26 cellular contexts compared by ENCODE assay signal in the genomic region with DNA sequence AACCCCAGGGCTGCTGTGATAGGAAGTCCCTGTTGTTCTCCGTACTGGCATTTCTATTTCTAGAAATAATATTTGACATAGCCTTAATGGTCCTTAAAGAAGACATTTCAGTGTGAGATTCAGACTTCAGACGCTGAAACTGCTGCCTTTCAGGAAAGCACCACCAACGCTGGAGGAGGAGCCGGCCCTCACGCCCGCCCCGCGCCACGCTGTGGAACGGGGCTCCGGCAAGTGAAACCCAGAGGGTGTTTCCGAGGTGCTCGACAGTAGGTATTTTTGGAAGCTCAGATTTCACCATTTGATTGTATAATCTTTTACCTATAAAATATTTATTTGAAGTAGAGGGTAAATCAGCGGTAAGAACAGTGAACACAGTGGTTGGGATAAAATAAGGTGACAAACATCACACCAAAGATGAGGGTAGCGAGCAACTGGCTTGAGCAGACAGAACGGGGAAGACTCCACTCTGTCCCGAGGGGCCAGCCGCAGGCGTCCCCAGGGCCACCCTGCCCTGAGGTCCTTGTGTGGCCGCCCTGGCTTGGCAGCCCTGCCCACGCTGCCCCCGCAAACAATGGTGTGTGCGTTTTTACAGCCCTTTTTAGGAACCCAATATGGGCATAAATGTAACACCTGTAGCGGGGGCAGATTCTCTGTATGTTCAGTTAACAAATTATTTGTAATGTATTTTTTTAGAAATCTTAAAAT.
"Had no signal": no experiment of that assay in that cellular context is flagged by ENCODE, and none has a peak within 500 bp of the region (broad histone marks: within the 10 kb centered on the region; RNA-seq: fewer than 3 reads in every experiment).

No MANE protein-coding gene starts in this region.

- H3K36me3 Mint-ChIP-seq: activated naive CD8-positive, alpha-beta T cell treated with anti-CD3 and anti-CD28 coated beads, Interleukin-2, amount 10 ng/mL, durations not matched to agents 7 days and 5 days had no signal

- H3K4me3 ChIP-seq: ascending aorta, esophagus squamous epithelium, gastroesophageal sphincter had no signal

- H3K27me3 ChIP-seq: ascending aorta, brain microvascular endothelial cell, gastroesophageal sphincter had no signal

- H3K4me1 Mint-ChIP-seq: activated CD4-positive, alpha-beta memory T cell treated with anti-CD3 and anti-CD28 coated beads, Interleukin-2, amount 10 ng/mL, durations not matched to agents 7 days and 5 days; activated CD4-positive, alpha-beta T cell treated with anti-CD3 and anti-CD28 coated beads, Interleukin-2, amount 10 ng/mL, durations not matched to agents 7 days and 5 days; activated naive CD4-positive, alpha-beta T cell treated with anti-CD3 and anti-CD28 coated beads, Interleukin-2, amount 10 ng/mL, durations not matched to agents 7 days and 5 days; activated naive CD8-positive, alpha-beta T cell treated with anti-CD3 and anti-CD28 coated beads, Interleukin-2, amount 10 ng/mL, durations not matched to agents 7 days and 5 days had no signal

- H3K27me3 Mint-ChIP-seq: activated CD4-positive, alpha-beta memory T cell treated with anti-CD3 and anti-CD28 coated beads, Interleukin-2, amount 10 ng/mL, durations not matched to agents 7 days and 5 days; activated CD4-positive, alpha-beta T cell treated with anti-CD3 and anti-CD28 coated beads, Interleukin-2, amount 10 ng/mL, durations not matched to agents 7 days and 5 days; activated naive CD8-positive, alpha-beta T cell treated with anti-CD3 and anti-CD28 coated beads, Interleukin-2, amount 10 ng/mL, durations not matched to agents 7 days and 5 days; activated T-cell treated with anti-CD3 and anti-CD28 coated beads, Interleukin-2, amount 50 U/mL, for 24 hours; effector memory CD8-positive, alpha-beta T cell had no signal

- DNase-seq: activated CD4-positive, alpha-beta memory T cell treated with anti-CD3 and anti-CD28 coated beads, Interleukin-2, amount 10 ng/mL, durations not matched to agents 7 days and 5 days; activated CD4-positive, alpha-beta T cell treated with anti-CD3 and anti-CD28 coated beads for 1 hour; activated CD4-positive, alpha-beta T cell treated with anti-CD3 and anti-CD28 coated beads for 4 hours; activated CD4-positive, alpha-beta T cell treated with anti-CD3 and anti-CD28 coated beads, Interleukin-2, amount 10 ng/mL, durations not matched to agents 7 days and 5 days; activated CD4-positive, alpha-beta T cell treated with anti-CD3 and anti-CD28 coated beads, Interleukin-2, amount 50 U/mL, for 4 hours; activated CD8-positive, alpha-beta memory T cell treated with anti-CD3 and anti-CD28 coated beads, Interleukin-2, amount 50 U/mL, for 48 hours; activated gamma-delta T cell; activated naive CD4-positive, alpha-beta T cell; activated naive CD4-positive, alpha-beta T cell treated with anti-CD3 and anti-CD28 coated beads, Interleukin-2, amount 10 ng/mL, durations not matched to agents 7 days and 5 days; activated naive CD8-positive, alpha-beta T cell treated with anti-CD3 and anti-CD28 coated beads, Interleukin-2, amount 10 ng/mL, durations not matched to agents 7 days and 5 days; activated T-cell treated with anti-CD3 and anti-CD28 coated beads for 4 hours; activated T-cell treated with anti-CD3 and anti-CD28 coated beads, Interleukin-2, amount 50 U/mL, for 24 hours; activated T-cell treated with anti-CD3 and anti-CD28 coated beads, Interleukin-2, amount 50 U/mL, for 72 hours; brain microvascular endothelial cell; cortex of kidney; dermis blood vessel endothelial cell; effector CD4-positive, alpha-beta T cell; effector memory CD8-positive, alpha-beta T cell; esophagus squamous epithelium; foreskin melanocyte; T-helper 2 cell had no signal

- H3K4me1 ChIP-seq: ascending aorta had no signal

- H3K9me3 ChIP-seq: ascending aorta, esophagus squamous epithelium, gastroesophageal sphincter had no signal

- FAIRE-seq: colon had no signal

- ATAC-seq: activated naive CD4-positive, alpha-beta T cell treated with anti-CD3 and anti-CD28 coated beads, Interleukin-2, amount 50 U/mL, for 72 hours; activated T-cell treated with anti-CD3 and anti-CD28 coated beads, Interleukin-2, amount 50 U/mL, for 72 hours; effector memory CD8-positive, alpha-beta T cell; gastroesophageal sphincter had no signal

- H3K9me3 Mint-ChIP-seq: activated CD4-positive, alpha-beta memory T cell treated with anti-CD3 and anti-CD28 coated beads, Interleukin-2, amount 10 ng/mL, durations not matched to agents 7 days and 5 days; activated CD4-positive, alpha-beta T cell treated with anti-CD3 and anti-CD28 coated beads, Interleukin-2, amount 10 ng/mL, durations not matched to agents 7 days and 5 days; activated naive CD4-positive, alpha-beta T cell treated with anti-CD3 and anti-CD28 coated beads, Interleukin-2, amount 10 ng/mL, durations not matched to agents 7 days and 5 days; activated naive CD4-positive, alpha-beta T cell treated with anti-CD3 and anti-CD28 coated beads, Interleukin-2, amount 50 U/mL, for 72 hours; activated naive CD8-positive, alpha-beta T cell treated with anti-CD3 and anti-CD28 coated beads, Interleukin-2, amount 10 ng/mL, durations not matched to agents 7 days and 5 days; activated T-cell treated with anti-CD3 and anti-CD28 coated beads, Interleukin-2, amount 50 U/mL, for 24 hours; activated T-cell treated with anti-CD3 and anti-CD28 coated beads, Interleukin-2, amount 50 U/mL, for 72 hours; effector memory CD8-positive, alpha-beta T cell had no signal

- H3K27ac Mint-ChIP-seq: activated CD4-positive, alpha-beta memory T cell treated with anti-CD3 and anti-CD28 coated beads, Interleukin-2, amount 10 ng/mL, durations not matched to agents 7 days and 5 days; activated CD4-positive, alpha-beta T cell treated with anti-CD3 and anti-CD28 coated beads, Interleukin-2, amount 10 ng/mL, durations not matched to agents 7 days and 5 days; activated naive CD4-positive, alpha-beta T cell treated with anti-CD3 and anti-CD28 coated beads, Interleukin-2, amount 10 ng/mL, durations not matched to agents 7 days and 5 days; activated naive CD4-positive, alpha-beta T cell treated with anti-CD3 and anti-CD28 coated beads, Interleukin-2, amount 50 U/mL, for 72 hours; activated naive CD8-positive, alpha-beta T cell treated with anti-CD3 and anti-CD28 coated beads, Interleukin-2, amount 10 ng/mL, durations not matched to agents 7 days and 5 days; activated T-cell treated with anti-CD3 and anti-CD28 coated beads, Interleukin-2, amount 50 U/mL, for 24 hours; activated T-cell treated with anti-CD3 and anti-CD28 coated beads, Interleukin-2, amount 50 U/mL, for 72 hours; effector memory CD8-positive, alpha-beta T cell had no signal

- H3K27ac ChIP-seq: ascending aorta, brain microvascular endothelial cell, epithelial cell of prostate, esophagus squamous epithelium, gastroesophageal sphincter had no signal

- H3K36me3 ChIP-seq: brain microvascular endothelial cell had no signal

- H3K4me3 Mint-ChIP-seq: activated CD4-positive, alpha-beta memory T cell treated with anti-CD3 and anti-CD28 coated beads, Interleukin-2, amount 10 ng/mL, durations not matched to agents 7 days and 5 days; activated CD4-positive, alpha-beta T cell treated with anti-CD3 and anti-CD28 coated beads, Interleukin-2, amount 10 ng/mL, durations not matched to agents 7 days and 5 days; activated naive CD4-positive, alpha-beta T cell treated with anti-CD3 and anti-CD28 coated beads, Interleukin-2, amount 10 ng/mL, durations not matched to agents 7 days and 5 days; activated naive CD8-positive, alpha-beta T cell treated with anti-CD3 and anti-CD28 coated beads, Interleukin-2, amount 10 ng/mL, durations not matched to agents 7 days and 5 days; activated T-cell treated with anti-CD3 and anti-CD28 coated beads, Interleukin-2, amount 50 U/mL, for 24 hours; activated T-cell treated with anti-CD3 and anti-CD28 coated beads, Interleukin-2, amount 50 U/mL, for 72 hours had no signal
